8 cellular contexts compared by ENCODE assay signal in genomic region chr3:122679085-122679466, GRCh38. TPM values are rescaled to one million over a fixed set of nuclear protein-coding genes. Genes with fewer than 3 reads are reported as not detected.
DNase-seq lines count a peak whose midpoint lies in the region; ATAC-seq, FAIRE-seq and TF ChIP-seq lines count a peak whose summit lies in the region.

No MANE protein-coding gene starts in this region.

- TF ChIP-seq CTCF in brain microvascular endothelial cell (IDR thresholded peaks at IDR 0.05; ENCODE audit: low read depth, low read length, missing control alignments) = peak; percentile 88

- H3K9me3 ChIP-seq in small intestine (ENCODE audit: control insufficient read depth, low read depth) = no peaks in the 10 kb centered on the region

- H3K36me3 ChIP-seq in brain microvascular endothelial cell (replicated peaks) = no peaks in the 10 kb centered on the region
- H3K36me3 ChIP-seq in small intestine (ENCODE audit: control insufficient read depth in 2 of 2, insufficient read depth in 2 of 2, low read length in 2 of 2) = peaks cover 0 to 2% of the 10 kb centered on the region in 2 donors

- WGBS in small intestine, 3 donors = 0 to 1% (median 1%) methylated on average over 7 of the region's 7 CpGs

- FAIRE-seq in small intestine (lab: Jason Lieb, UNC) = no peak

- peak; percentile 86 for DNase-seq in Daoy (ENCODE audit: low read depth)
- peak; percentile 65 for DNase-seq in NCI-H2081 treated with DMSO at 0.1 percent for 48 hours (lab: John Stamatoyannopoulos, UW)
- peak; percentile 75 for DNase-seq in UCSD-AML1 (lab: John Stamatoyannopoulos, UW; ENCODE audit: unreplicated experiment)
- DNase-seq in brain microvascular endothelial cell = peak; percentile 73
- peak; percentile 81 for DNase-seq in iPS-NIHi7 (ENCODE audit: extremely low spot score)
- DNase-seq in small intestine = peak; percentile 84

- H3K27ac ChIP-seq in brain microvascular endothelial cell (no peak overlapping the region), small intestine (ENCODE audit: low read depth in 1 of 2, low read length in 1 of 2) (peak overlapping the region; percentile 98 to 99)

- ATAC-seq in HG02759 (IDR thresholded peaks at IDR 0.05; ENCODE audit: unreplicated experiment) (peak; percentile 45), HG03039 (IDR thresholded peaks at IDR 0.05; ENCODE audit: unreplicated experiment) (no peak)

- H3K4me3 ChIP-seq in brain microvascular endothelial cell (ENCODE audit: low read depth, low read length) (peak overlapping the region; percentile 43), small intestine (ENCODE audit: low read depth in 1 of 2, low read length in 2 of 2) (peak overlapping the region in 1 of 2 donors; percentile 67)

- H3K4me1 ChIP-seq in small intestine (ENCODE audit: control insufficient read depth in 2 of 2, insufficient read depth in 1 of 2, low read depth in 1 of 2, low read length in 1 of 2) = peaks cover 6 to 8% of the 10 kb centered on the region in 2 donors

- H3K27me3 ChIP-seq in brain microvascular endothelial cell (replicated peaks) (no peaks in the 10 kb centered on the region), small intestine (ENCODE audit: control insufficient read depth in 2 of 2, insufficient read depth in 2 of 2, low read length in 2 of 2) (no peaks in the 10 kb centered on the region)

- in situ Hi-C loops in brain microvascular endothelial cell (cut with HindIII; ENCODE audit: low pct_ligation_motif_present, low sequenced_read_pairs) = no loop called here

RNA-seq across cellular contexts. Expression of gene PARP14, which starts 1.6 kb away (rescaled TPM):
- 36.9 and 57.2 TPM in 2 replicates for total RNA-seq in Daoy (2014; rRNA removed; shearing (Covaris generic))
- polyA plus RNA-seq in small intestine = 10 to 100 TPM; 15.9 to 18.6 (median 16.5) TPM
